ENCODE assay signal across 35 cellular contexts in the genomic region with DNA sequence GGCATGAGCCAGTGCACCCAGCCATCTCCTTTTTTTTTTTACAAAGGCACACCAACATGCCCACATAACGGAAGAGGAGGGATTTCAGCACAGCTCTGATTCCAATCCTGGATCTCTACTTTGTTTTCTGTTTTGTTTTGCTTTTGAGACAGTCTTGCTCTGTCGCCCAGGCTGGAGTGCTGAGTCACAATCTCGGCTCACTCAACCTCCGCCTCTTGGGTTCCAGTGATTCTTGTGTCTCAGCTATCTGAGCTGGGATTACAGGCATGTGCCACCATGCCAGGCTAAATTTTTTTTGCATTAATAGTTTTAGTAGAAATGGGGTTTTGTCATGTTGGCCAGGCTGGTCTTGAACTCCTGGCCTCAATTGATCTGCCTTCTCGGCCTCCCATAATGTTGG. TPM values are rescaled to one million over a fixed set of nuclear protein-coding genes. Genes with fewer than 3 reads are reported as not detected.
DNase-seq lines count a peak whose midpoint lies in the region; ATAC-seq and TF ChIP-seq lines count a peak whose summit lies in the region.
"Had no signal": no experiment of that assay in that cellular context is flagged by ENCODE, and none has a peak within 500 bp of the region (broad histone marks: within the 10 kb centered on the region; RNA-seq: fewer than 3 reads in every experiment).

No MANE protein-coding gene starts in this region.

- no peak overlapping the region for H2AFZ ChIP-seq in mammary epithelial cell (ENCODE audit: low read depth, low read length)

- in situ Hi-C loops in mammary epithelial cell (cut with MboI; ENCODE audit: low sequenced_read_pairs in 2 of 2) = no loop called here

- no peaks in the 10 kb centered on the region for H3K4me1 Mint-ChIP-seq in activated CD4-positive, alpha-beta memory T cell treated with anti-CD3 and anti-CD28 coated beads, Interleukin-2, amount 10 ng/mL, durations not matched to agents 7 days and 5 days
- H3K4me1 Mint-ChIP-seq: activated naive CD8-positive, alpha-beta T cell treated with anti-CD3 and anti-CD28 coated beads, Interleukin-2, amount 50 U/mL, for 24 hours had no signal

- H3K27me3 ChIP-seq in MG63 (no peaks in the 10 kb centered on the region), mammary epithelial cell (ENCODE audit: insufficient read depth, low read length) (no peaks in the 10 kb centered on the region), right atrium auricular region (no peaks in the 10 kb centered on the region), upper lobe of left lung (no peaks in the 10 kb centered on the region)
- H3K27me3 ChIP-seq: BE2C, left lung, right lobe of liver, testis, uterus had no signal

- no peaks in the 10 kb centered on the region for H3K9me3 Mint-ChIP-seq in activated CD4-positive, alpha-beta memory T cell treated with anti-CD3 and anti-CD28 coated beads, Interleukin-2, amount 10 ng/mL, durations not matched to agents 7 days and 5 days
- H3K9me3 Mint-ChIP-seq: activated naive CD8-positive, alpha-beta T cell treated with anti-CD3 and anti-CD28 coated beads, Interleukin-2, amount 50 U/mL, for 24 hours; CD8-positive, alpha-beta T cell; stimulated activated naive CD8-positive, alpha-beta T cell treated with anti-CD3 and anti-CD28 coated beads, Interleukin-15, Interleukin-2, amounts not matched to agents 100 ng/mL and 50 ng/mL, for 24 hours; T-helper 1 cell treated with Interleukin-12 subunit alpha and Interleukin-12 subunit beta and Interleukin-4 antibody, amounts not matched to agents 30 μg/mL and 1 μg/mL, for 36 hours had no signal

- no peak overlapping the region for H3K4me3 ChIP-seq in MG63
- H3K4me3 ChIP-seq in mammary epithelial cell (replicated peaks in 1 of 3; ENCODE audit: insufficient read depth in 1 of 3, low read depth in 2 of 3, low read length in 3 of 3) = no peak overlapping the region
- no peak overlapping the region for H3K4me3 ChIP-seq in right atrium auricular region
- H3K4me3 ChIP-seq in upper lobe of left lung = no peak overlapping the region
- H3K4me3 ChIP-seq: left lung, right lobe of liver, testis, uterus had no signal

- no peaks in the 10 kb centered on the region for H3K4me1 ChIP-seq in mammary epithelial cell (ENCODE audit: insufficient read depth, low read length)
- H3K4me1 ChIP-seq in right atrium auricular region = peaks cover 0 to 8% of the 10 kb centered on the region in 2 donors
- H3K4me1 ChIP-seq in upper lobe of left lung = no peaks in the 10 kb centered on the region
- H3K4me1 ChIP-seq: left lung, right lobe of liver, testis, uterus had no signal

- no peaks in the 10 kb centered on the region for H3K9me3 ChIP-seq in MG63
- H3K9me3 ChIP-seq in mammary epithelial cell (replicated peaks; ENCODE audit: insufficient read depth, low read length) = no peaks in the 10 kb centered on the region
- no peaks in the 10 kb centered on the region for H3K9me3 ChIP-seq in right atrium auricular region
- no peaks in the 10 kb centered on the region for H3K9me3 ChIP-seq in upper lobe of left lung
- H3K9me3 ChIP-seq: BE2C, left lung, right lobe of liver, SK-N-SH, testis, uterus had no signal

- no peaks in the 10 kb centered on the region for H4K20me1 ChIP-seq in mammary epithelial cell (ENCODE audit: insufficient read depth, low read length)

- no peak overlapping the region for H3K27ac ChIP-seq in mammary epithelial cell (ENCODE audit: insufficient read depth, low read depth, low read length)
- no peak overlapping the region for H3K27ac ChIP-seq in right atrium auricular region
- H3K27ac ChIP-seq in upper lobe of left lung = no peak overlapping the region
- H3K27ac ChIP-seq: left lung, right lobe of liver, testis, uterus had no signal

- no peak overlapping the region for H3K9ac ChIP-seq in mammary epithelial cell (ENCODE audit: insufficient read depth, low read length)
- H3K9ac ChIP-seq: SK-N-SH had no signal

- no peak for ATAC-seq in upper lobe of left lung (ENCODE audit: low FRiP score in 2 of 2)
- ATAC-seq: activated CD4-positive, CD25-positive, alpha-beta regulatory T cell treated with anti-CD3 and anti-CD28 coated beads, Interleukin-2, amount 50 U/mL, for 24 hours; activated naive CD8-positive, alpha-beta T cell treated with anti-CD3 and anti-CD28 coated beads, Interleukin-2, amount 50 U/mL, for 24 hours; CD8-positive, alpha-beta T cell; HCT116; left lung; PC-3; right lobe of liver; Right ventricle myocardium inferior had no signal

- POLR2A ChIA-PET in activated CD4-positive, alpha-beta memory T cell treated with anti-CD3 and anti-CD28 coated beads, Interleukin-2, amount 10 ng/mL, durations not matched to agents 7 days and 5 days (lab: Charles Lee) = no interaction called here

- no peaks in the 10 kb centered on the region for H3K79me2 ChIP-seq in mammary epithelial cell (ENCODE audit: insufficient read depth, low read length)

- no peak for TF ChIP-seq POLR2A in upper lobe of left lung (IDR thresholded peaks at IDR 0.05)

- no peak overlapping the region for H3K4me3 Mint-ChIP-seq in activated CD4-positive, alpha-beta memory T cell treated with anti-CD3 and anti-CD28 coated beads, Interleukin-2, amount 10 ng/mL, durations not matched to agents 7 days and 5 days
- H3K4me3 Mint-ChIP-seq: activated naive CD8-positive, alpha-beta T cell treated with anti-CD3 and anti-CD28 coated beads, Interleukin-2, amount 50 U/mL, for 24 hours; CD8-positive, alpha-beta T cell; stimulated activated naive CD8-positive, alpha-beta T cell treated with anti-CD3 and anti-CD28 coated beads, Interleukin-15, Interleukin-2, amounts not matched to agents 100 ng/mL and 50 ng/mL, for 24 hours; T-helper 1 cell treated with Interleukin-12 subunit alpha and Interleukin-12 subunit beta and Interleukin-4 antibody, amounts not matched to agents 30 μg/mL and 1 μg/mL, for 36 hours had no signal

- TF ChIP-seq EP300 in upper lobe of left lung (IDR thresholded peaks at IDR 0.05) = no peak

- no peak overlapping the region for H3K27ac Mint-ChIP-seq in activated CD4-positive, alpha-beta memory T cell treated with anti-CD3 and anti-CD28 coated beads, Interleukin-2, amount 10 ng/mL, durations not matched to agents 7 days and 5 days
- H3K27ac Mint-ChIP-seq: activated naive CD8-positive, alpha-beta T cell treated with anti-CD3 and anti-CD28 coated beads, Interleukin-2, amount 50 U/mL, for 24 hours; CD8-positive, alpha-beta T cell; stimulated activated naive CD8-positive, alpha-beta T cell treated with anti-CD3 and anti-CD28 coated beads, Interleukin-15, Interleukin-2, amounts not matched to agents 100 ng/mL and 50 ng/mL, for 24 hours; T-helper 1 cell treated with Interleukin-12 subunit alpha and Interleukin-12 subunit beta and Interleukin-4 antibody, amounts not matched to agents 30 μg/mL and 1 μg/mL, for 36 hours had no signal

- TF ChIP-seq CTCF in mammary epithelial cell (conservative IDR thresholded peaks at IDR 0.05 in 1 of 2, IDR thresholded peaks at IDR 0.05 in 1 of 2; ENCODE audit: extremely low read depth in 1 of 2, insufficient read depth in 1 of 2, low read depth in 1 of 2, low read length in 2 of 2) (no peak), right atrium auricular region (IDR thresholded peaks at IDR 0.05) (no peak), upper lobe of left lung (IDR thresholded peaks at IDR 0.05) (no peak)

- peak; percentile 35 for DNase-seq in EH (ENCODE audit: low read depth)
- DNase-seq in MG63 = peak; percentile 22
- DNase-seq in mammary epithelial cell = peak; percentile 25
- peak; percentile 14 for DNase-seq in myocyte (ENCODE audit: low read depth)
- DNase-seq in activated CD4-positive, alpha-beta memory T cell treated with anti-CD3 and anti-CD28 coated beads, Interleukin-2, amount 10 ng/mL, durations not matched to agents 7 days and 5 days = no peak
- no peak for DNase-seq in NCI-H226
- DNase-seq in right atrium auricular region (ENCODE audit: low spot score) = no peak
- no peak for DNase-seq in upper lobe of left lung
- DNase-seq: activated CD4-positive, alpha-beta T cell treated with anti-CD3 and anti-CD28 coated beads, Interleukin-2, amount 50 U/mL, for 4 hours; activated naive CD8-positive, alpha-beta T cell treated with anti-CD3 and anti-CD28 coated beads, Interleukin-2, amount 50 U/mL, for 24 hours; activated T-cell treated with anti-CD3 and anti-CD28 coated beads, Interleukin-2, amount 50 U/mL, for 48 hours; BE2C; CD8-positive, alpha-beta T cell; left lung; mesenchymal stem cell; MM.1S; NCI-H1417; NCI-H2029 treated with DMSO at 0.1 percent for 48 hours; NCI-H526; NK-92 treated with Interleukin-12 subunit alpha and Interleukin-12 subunit beta, amount 100 ng/mL, for 24 hours; PC-3; posterior cingulate gyrus; right lobe of liver; SK-N-SH; stimulated activated CD8-positive, alpha-beta memory T cell treated with anti-CD3 and anti-CD28 coated beads, Interleukin-4, amount 100 ng/mL, for 48 hours; testis; uterus had no signal

- intact Hi-C loops in mammary epithelial cell (cut with micrococcal nuclease) = no loop called here

- no TSS peak for BruUV-seq in mammary epithelial cell (replicated peaks; lab: Mats Ljungman, UMichigan)

- WGBS in mammary epithelial cell (ENCODE audit: low coverage, missing lambda C conversion rate) = 85% methylated on average over 5 of the region's 5 CpGs
- 87 to 88% methylated on average over 5 of the region's 5 CpGs for WGBS in upper lobe of left lung, 2 donors

- H3K36me3 ChIP-seq in MG63 = no peaks in the 10 kb centered on the region
- no peaks in the 10 kb centered on the region for H3K36me3 ChIP-seq in mammary epithelial cell (ENCODE audit: insufficient read depth, low read length)
- no peaks in the 10 kb centered on the region for H3K36me3 ChIP-seq in right atrium auricular region
- no peaks in the 10 kb centered on the region for H3K36me3 ChIP-seq in upper lobe of left lung
- H3K36me3 ChIP-seq: BE2C, right lobe of liver, uterus had no signal

- dilution Hi-C loops in mammary epithelial cell (cut with HindIII; ENCODE audit: low sequenced_read_pairs) = no loop called here

- CTCF ChIA-PET in mammary epithelial cell (lab: Charles Lee; ENCODE audit: low non-redundant PET) = no interaction called here
- CTCF ChIA-PET in activated CD4-positive, alpha-beta memory T cell treated with anti-CD3 and anti-CD28 coated beads, Interleukin-2, amount 10 ng/mL, durations not matched to agents 7 days and 5 days (lab: Charles Lee) = no interaction called here

- H3K4me2 ChIP-seq in mammary epithelial cell (ENCODE audit: insufficient read depth, low read depth, low read length) = no peak overlapping the region
- H3K4me2 ChIP-seq: SK-N-SH had no signal

- H3K27me3 Mint-ChIP-seq in activated CD4-positive, alpha-beta memory T cell treated with anti-CD3 and anti-CD28 coated beads, Interleukin-2, amount 10 ng/mL, durations not matched to agents 7 days and 5 days = no peaks in the 10 kb centered on the region
- H3K27me3 Mint-ChIP-seq: stimulated activated naive CD8-positive, alpha-beta T cell treated with anti-CD3 and anti-CD28 coated beads, Interleukin-15, Interleukin-2, amounts not matched to agents 100 ng/mL and 50 ng/mL, for 24 hours had no signal

- H3K36me3 Mint-ChIP-seq in activated CD4-positive, alpha-beta memory T cell treated with anti-CD3 and anti-CD28 coated beads, Interleukin-2, amount 10 ng/mL, durations not matched to agents 7 days and 5 days (ENCODE audit: low read depth) = peaks cover 5% of the 10 kb centered on the region
- H3K36me3 Mint-ChIP-seq: CD8-positive, alpha-beta T cell had no signal

RNA-seq across cellular contexts. Expression of a gene that starts 28.1 kb away (rescaled TPM):
- not detected in 2 replicates for total RNA-seq in MG63 (2014; rRNA removed; shearing (Covaris generic); ENCODE audit: low replicate concordance)
- total RNA-seq in mammary epithelial cell (under 1 TPM in 1 of 2 donors, not detected in 1; 0.17 TPM), myocyte (not detected in 2 replicates), right atrium auricular region (not detected), upper lobe of left lung (1 to 10 TPM in 1 of 6 donors, under 1 TPM in 1, not detected in 4; 0.77 to 2.3 TPM)
- 0.03 TPM for polyA plus RNA-seq in mammary epithelial cell
- polyA minus RNA-seq in mammary epithelial cell = not detected
- not detected for polyA plus RNA-seq in myocyte (2012)
- total RNA-seq in activated CD4-positive, alpha-beta memory T cell treated with anti-CD3 and anti-CD28 coated beads, Interleukin-2, amount 10 ng/mL, durations not matched to agents 7 days and 5 days = not detected
- total RNA-seq: A673; CD8-positive, alpha-beta T cell; endothelial cell of umbilical vein; glomerular endothelial cell; right lobe of liver had no signal

RNA-seq across cellular contexts. Expression of a gene that starts 38.3 kb away (rescaled TPM):
- total RNA-seq in MG63 (2014; rRNA removed; shearing (Covaris generic); ENCODE audit: low replicate concordance) = 27.1 and 33.3 TPM in 2 replicates
- total RNA-seq in mammary epithelial cell (10 to 100 TPM; 27.8 to 30.2 TPM), myocyte (27.9 and 35.7 TPM in 2 replicates), right atrium auricular region (10 to 100 TPM; 15.9 to 16.4 TPM), upper lobe of left lung (10 to 100 TPM; 13.1 to 33.5 (median 28.1) TPM)
- 15.4 TPM for polyA plus RNA-seq in mammary epithelial cell
- polyA minus RNA-seq in mammary epithelial cell = 14.1 TPM
- polyA plus RNA-seq in myocyte (2012) = 13.1 TPM
- total RNA-seq in activated CD4-positive, alpha-beta memory T cell treated with anti-CD3 and anti-CD28 coated beads, Interleukin-2, amount 10 ng/mL, durations not matched to agents 7 days and 5 days = 10 to 100 TPM; 40.6 to 42.9 TPM

Comparison
In these comparisons a context has a peak if more than half of its experiments do, and no peak if none do; other contexts are left out.
1. DNase-seq: peak in EH (single experiment), MG63 (single experiment), mammary epithelial cell (single experiment) and myocyte (single experiment); none in activated CD4-positive, alpha-beta memory T cell treated with anti-CD3 and anti-CD28 coated beads, Interleukin-2, amount 10 ng/mL, durations not matched to agents 7 days and 5 days (single experiment), NCI-H226 (single experiment), right atrium auricular region (single experiment) and upper lobe of left lung (0 of 2).